30 cellular contexts compared by ENCODE assay signal in the genomic region with DNA sequence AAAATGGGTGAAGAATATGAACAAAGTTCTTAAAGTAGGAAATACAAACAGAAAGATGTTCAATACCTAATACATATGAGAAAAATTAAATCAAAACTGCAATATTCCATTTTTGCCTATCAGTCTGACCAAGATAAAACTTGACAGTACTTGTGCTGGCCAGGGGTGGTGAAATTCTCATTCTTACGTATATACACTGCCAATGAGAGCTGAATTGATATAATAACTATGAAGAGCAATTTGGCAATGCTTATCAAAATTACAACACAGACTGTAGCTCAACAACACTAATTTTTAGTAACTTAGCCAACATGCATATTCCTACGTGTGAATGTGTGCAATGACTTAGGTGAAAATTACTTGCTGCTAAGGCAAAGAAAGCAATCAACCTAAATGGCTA.
"Had no signal": no experiment of that assay in that cellular context is flagged by ENCODE, and none has a peak within 500 bp of the region (broad histone marks: within the 10 kb centered on the region; RNA-seq: fewer than 3 reads in every experiment).

No MANE protein-coding gene starts in this region.

- H3K36me3 ChIP-seq: gastrocnemius medialis had no signal

- H3K27ac ChIP-seq: body of pancreas, esophagus muscularis mucosa, gastrocnemius medialis, heart left ventricle had no signal

- H3K4me3 ChIP-seq: body of pancreas, esophagus muscularis mucosa, gastrocnemius medialis, heart left ventricle had no signal

- ATAC-seq: activated CD4-positive, alpha-beta T cell treated with anti-CD3 and anti-CD28 coated beads for 36 hours; activated CD8-positive, alpha-beta memory T cell treated with anti-CD3 and anti-CD28 coated beads, Interleukin-2, amount 10 ng/mL, durations not matched to agents 7 days and 5 days; activated CD8-positive, alpha-beta T cell treated with anti-CD3 and anti-CD28 coated beads, Interleukin-2, amount 10 ng/mL, durations not matched to agents 7 days and 5 days; activated T-cell treated with anti-CD3 and anti-CD28 coated beads, Interleukin-2, amount 50 U/mL, for 72 hours; body of pancreas; effector memory CD8-positive, alpha-beta T cell; gastrocnemius medialis; heart left ventricle had no signal

- DNase-seq: activated CD4-positive, alpha-beta memory T cell treated with anti-CD3 and anti-CD28 coated beads for 36 hours; activated CD4-positive, alpha-beta T cell treated with anti-CD3 and anti-CD28 coated beads for 36 hours; activated CD4-positive, alpha-beta T cell treated with anti-CD3 and anti-CD28 coated beads, Interleukin-2, amount 10 ng/mL, durations not matched to agents 24 days and 14 days; activated CD4-positive, CD25-positive, alpha-beta regulatory T cell; activated CD4-positive, CD25-positive, alpha-beta regulatory T cell treated with anti-CD3 and anti-CD28 coated beads, Interleukin-2, amount 50 U/mL, for 72 hours; activated CD8-positive, alpha-beta memory T cell treated with anti-CD3 and anti-CD28 coated beads, Interleukin-2, amount 10 ng/mL, durations not matched to agents 7 days and 5 days; activated CD8-positive, alpha-beta memory T cell treated with anti-CD3 and anti-CD28 coated beads, Interleukin-2, amount 50 U/mL, for 4 hours; activated CD8-positive, alpha-beta T cell treated with anti-CD3 and anti-CD28 coated beads, Interleukin-2, amount 10 ng/mL, durations not matched to agents 7 days and 5 days; activated gamma-delta T cell; activated naive CD4-positive, alpha-beta T cell; activated naive CD4-positive, alpha-beta T cell treated with anti-CD3 and anti-CD28 coated beads, Interleukin-2, amount 10 ng/mL, durations not matched to agents 7 days and 5 days; activated T-cell treated with anti-CD3 and anti-CD28 coated beads, Interleukin-2, amount 50 U/mL, for 1 hour; activated T-cell treated with anti-CD3 and anti-CD28 coated beads, Interleukin-2, amount 50 U/mL, for 72 hours; amygdala; aorta; body of pancreas; cortex of kidney; dermis blood vessel endothelial cell; effector CD4-positive, alpha-beta T cell; effector memory CD8-positive, alpha-beta T cell; erythroblast; foreskin fibroblast; gastrocnemius medialis; glutamatergic neuron; heart left ventricle; T-helper 1 cell; T-helper 2 cell had no signal

- H3K9me3 Mint-ChIP-seq: activated CD4-positive, alpha-beta memory T cell treated with anti-CD3 and anti-CD28 coated beads for 36 hours; activated CD4-positive, alpha-beta T cell treated with anti-CD3 and anti-CD28 coated beads, Interleukin-2, amount 10 ng/mL, durations not matched to agents 24 days and 14 days; activated naive CD4-positive, alpha-beta T cell treated with anti-CD3 and anti-CD28 coated beads, Interleukin-2, amount 10 ng/mL, durations not matched to agents 7 days and 5 days; activated T-cell treated with anti-CD3 and anti-CD28 coated beads, Interleukin-2, amount 50 U/mL, for 72 hours; central memory CD8-positive, alpha-beta T cell; effector memory CD8-positive, alpha-beta T cell had no signal

- H3K4me1 Mint-ChIP-seq: activated naive CD4-positive, alpha-beta T cell treated with anti-CD3 and anti-CD28 coated beads, Interleukin-2, amount 10 ng/mL, durations not matched to agents 7 days and 5 days had no signal

- H3K9me3 ChIP-seq: body of pancreas, esophagus muscularis mucosa, gastrocnemius medialis, heart left ventricle had no signal

- H3K27me3 Mint-ChIP-seq: activated CD4-positive, alpha-beta memory T cell treated with anti-CD3 and anti-CD28 coated beads for 36 hours; activated CD4-positive, alpha-beta T cell treated with anti-CD3 and anti-CD28 coated beads for 36 hours; activated CD4-positive, alpha-beta T cell treated with anti-CD3 and anti-CD28 coated beads, Interleukin-2, amount 10 ng/mL, durations not matched to agents 24 days and 14 days; activated CD8-positive, alpha-beta memory T cell treated with anti-CD3 and anti-CD28 coated beads, Interleukin-2, amount 10 ng/mL, durations not matched to agents 7 days and 5 days; activated naive CD4-positive, alpha-beta T cell treated with anti-CD3 and anti-CD28 coated beads, Interleukin-2, amount 10 ng/mL, durations not matched to agents 7 days and 5 days; activated naive CD8-positive, alpha-beta T cell; central memory CD8-positive, alpha-beta T cell; effector memory CD8-positive, alpha-beta T cell had no signal

- H3K4me1 ChIP-seq: body of pancreas, gastrocnemius medialis had no signal

- H3K4me3 Mint-ChIP-seq: activated CD4-positive, alpha-beta memory T cell treated with anti-CD3 and anti-CD28 coated beads for 36 hours; activated CD4-positive, alpha-beta T cell treated with anti-CD3 and anti-CD28 coated beads for 36 hours; activated CD4-positive, alpha-beta T cell treated with anti-CD3 and anti-CD28 coated beads, Interleukin-2, amount 10 ng/mL, durations not matched to agents 24 days and 14 days; activated CD8-positive, alpha-beta memory T cell treated with anti-CD3 and anti-CD28 coated beads, Interleukin-2, amount 10 ng/mL, durations not matched to agents 7 days and 5 days; activated CD8-positive, alpha-beta T cell treated with anti-CD3 and anti-CD28 coated beads, Interleukin-2, amount 10 ng/mL, durations not matched to agents 7 days and 5 days; activated naive CD4-positive, alpha-beta T cell treated with anti-CD3 and anti-CD28 coated beads, Interleukin-2, amount 10 ng/mL, durations not matched to agents 7 days and 5 days; activated naive CD8-positive, alpha-beta T cell; activated T-cell treated with anti-CD3 and anti-CD28 coated beads, Interleukin-2, amount 50 U/mL, for 72 hours; central memory CD8-positive, alpha-beta T cell; effector memory CD8-positive, alpha-beta T cell had no signal

- H3K27me3 ChIP-seq: body of pancreas, esophagus muscularis mucosa, gastrocnemius medialis, heart left ventricle had no signal

- H3K27ac Mint-ChIP-seq: activated CD4-positive, alpha-beta memory T cell treated with anti-CD3 and anti-CD28 coated beads for 36 hours; activated CD4-positive, alpha-beta T cell treated with anti-CD3 and anti-CD28 coated beads for 36 hours; activated CD4-positive, alpha-beta T cell treated with anti-CD3 and anti-CD28 coated beads, Interleukin-2, amount 10 ng/mL, durations not matched to agents 24 days and 14 days; activated CD8-positive, alpha-beta memory T cell treated with anti-CD3 and anti-CD28 coated beads, Interleukin-2, amount 10 ng/mL, durations not matched to agents 7 days and 5 days; activated T-cell treated with anti-CD3 and anti-CD28 coated beads, Interleukin-2, amount 50 U/mL, for 72 hours had no signal
